ENCODE assay signal across 2 cellular contexts in genomic region chr2:151727593-151728552, GRCh38.
TF ChIP-seq lines count a peak whose summit lies in the region.

No MANE protein-coding gene starts in this region.

TF ChIP-seq in GM23338, 12 proteins besides CTCF, POLR2A, EP300 and RAD21:
- no peak for TF ChIP-seq STAT1 (IDR thresholded peaks at IDR 0.05; ENCODE audit: unreplicated experiment)
- no peak for TF ChIP-seq EZH2phosphoT487 (IDR thresholded peaks at IDR 0.05; ENCODE audit: unreplicated experiment)
- TF ChIP-seq CREB1 (CRISPR knock-in tag; IDR thresholded peaks at IDR 0.05; ENCODE audit: low read depth), result no peak
- no peak for TF ChIP-seq NANOG (IDR thresholded peaks at IDR 0.05; ENCODE audit: borderline replicate concordance)
- no peak for TF ChIP-seq ZNF331 (CRISPR knock-in tag; IDR thresholded peaks at IDR 0.05; ENCODE audit: low read depth)
- no peak for TF ChIP-seq EZH2 (IDR thresholded peaks at IDR 0.05; ENCODE audit: low read depth, unreplicated experiment)
- no peak for TF ChIP-seq ZNF114 (CRISPR knock-in tag; IDR thresholded peaks at IDR 0.05)
- no peak for TF ChIP-seq JUNB (IDR thresholded peaks at IDR 0.05; ENCODE audit: unreplicated experiment)
- TF ChIP-seq, protein P1, sequence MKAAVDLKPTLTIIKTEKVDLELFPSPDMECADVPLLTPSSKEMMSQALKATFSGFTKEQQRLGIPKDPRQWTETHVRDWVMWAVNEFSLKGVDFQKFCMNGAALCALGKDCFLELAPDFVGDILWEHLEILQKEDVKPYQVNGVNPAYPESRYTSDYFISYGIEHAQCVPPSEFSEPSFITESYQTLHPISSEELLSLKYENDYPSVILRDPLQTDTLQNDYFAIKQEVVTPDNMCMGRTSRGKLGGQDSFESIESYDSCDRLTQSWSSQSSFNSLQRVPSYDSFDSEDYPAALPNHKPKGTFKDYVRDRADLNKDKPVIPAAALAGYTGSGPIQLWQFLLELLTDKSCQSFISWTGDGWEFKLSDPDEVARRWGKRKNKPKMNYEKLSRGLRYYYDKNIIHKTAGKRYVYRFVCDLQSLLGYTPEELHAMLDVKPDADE (IDR thresholded peaks at IDR 0.05), result no peak
- TF ChIP-seq POLR2AphosphoS5 (IDR thresholded peaks at IDR 0.05; ENCODE audit: low read depth), result no peak
- TF ChIP-seq, protein P2, sequence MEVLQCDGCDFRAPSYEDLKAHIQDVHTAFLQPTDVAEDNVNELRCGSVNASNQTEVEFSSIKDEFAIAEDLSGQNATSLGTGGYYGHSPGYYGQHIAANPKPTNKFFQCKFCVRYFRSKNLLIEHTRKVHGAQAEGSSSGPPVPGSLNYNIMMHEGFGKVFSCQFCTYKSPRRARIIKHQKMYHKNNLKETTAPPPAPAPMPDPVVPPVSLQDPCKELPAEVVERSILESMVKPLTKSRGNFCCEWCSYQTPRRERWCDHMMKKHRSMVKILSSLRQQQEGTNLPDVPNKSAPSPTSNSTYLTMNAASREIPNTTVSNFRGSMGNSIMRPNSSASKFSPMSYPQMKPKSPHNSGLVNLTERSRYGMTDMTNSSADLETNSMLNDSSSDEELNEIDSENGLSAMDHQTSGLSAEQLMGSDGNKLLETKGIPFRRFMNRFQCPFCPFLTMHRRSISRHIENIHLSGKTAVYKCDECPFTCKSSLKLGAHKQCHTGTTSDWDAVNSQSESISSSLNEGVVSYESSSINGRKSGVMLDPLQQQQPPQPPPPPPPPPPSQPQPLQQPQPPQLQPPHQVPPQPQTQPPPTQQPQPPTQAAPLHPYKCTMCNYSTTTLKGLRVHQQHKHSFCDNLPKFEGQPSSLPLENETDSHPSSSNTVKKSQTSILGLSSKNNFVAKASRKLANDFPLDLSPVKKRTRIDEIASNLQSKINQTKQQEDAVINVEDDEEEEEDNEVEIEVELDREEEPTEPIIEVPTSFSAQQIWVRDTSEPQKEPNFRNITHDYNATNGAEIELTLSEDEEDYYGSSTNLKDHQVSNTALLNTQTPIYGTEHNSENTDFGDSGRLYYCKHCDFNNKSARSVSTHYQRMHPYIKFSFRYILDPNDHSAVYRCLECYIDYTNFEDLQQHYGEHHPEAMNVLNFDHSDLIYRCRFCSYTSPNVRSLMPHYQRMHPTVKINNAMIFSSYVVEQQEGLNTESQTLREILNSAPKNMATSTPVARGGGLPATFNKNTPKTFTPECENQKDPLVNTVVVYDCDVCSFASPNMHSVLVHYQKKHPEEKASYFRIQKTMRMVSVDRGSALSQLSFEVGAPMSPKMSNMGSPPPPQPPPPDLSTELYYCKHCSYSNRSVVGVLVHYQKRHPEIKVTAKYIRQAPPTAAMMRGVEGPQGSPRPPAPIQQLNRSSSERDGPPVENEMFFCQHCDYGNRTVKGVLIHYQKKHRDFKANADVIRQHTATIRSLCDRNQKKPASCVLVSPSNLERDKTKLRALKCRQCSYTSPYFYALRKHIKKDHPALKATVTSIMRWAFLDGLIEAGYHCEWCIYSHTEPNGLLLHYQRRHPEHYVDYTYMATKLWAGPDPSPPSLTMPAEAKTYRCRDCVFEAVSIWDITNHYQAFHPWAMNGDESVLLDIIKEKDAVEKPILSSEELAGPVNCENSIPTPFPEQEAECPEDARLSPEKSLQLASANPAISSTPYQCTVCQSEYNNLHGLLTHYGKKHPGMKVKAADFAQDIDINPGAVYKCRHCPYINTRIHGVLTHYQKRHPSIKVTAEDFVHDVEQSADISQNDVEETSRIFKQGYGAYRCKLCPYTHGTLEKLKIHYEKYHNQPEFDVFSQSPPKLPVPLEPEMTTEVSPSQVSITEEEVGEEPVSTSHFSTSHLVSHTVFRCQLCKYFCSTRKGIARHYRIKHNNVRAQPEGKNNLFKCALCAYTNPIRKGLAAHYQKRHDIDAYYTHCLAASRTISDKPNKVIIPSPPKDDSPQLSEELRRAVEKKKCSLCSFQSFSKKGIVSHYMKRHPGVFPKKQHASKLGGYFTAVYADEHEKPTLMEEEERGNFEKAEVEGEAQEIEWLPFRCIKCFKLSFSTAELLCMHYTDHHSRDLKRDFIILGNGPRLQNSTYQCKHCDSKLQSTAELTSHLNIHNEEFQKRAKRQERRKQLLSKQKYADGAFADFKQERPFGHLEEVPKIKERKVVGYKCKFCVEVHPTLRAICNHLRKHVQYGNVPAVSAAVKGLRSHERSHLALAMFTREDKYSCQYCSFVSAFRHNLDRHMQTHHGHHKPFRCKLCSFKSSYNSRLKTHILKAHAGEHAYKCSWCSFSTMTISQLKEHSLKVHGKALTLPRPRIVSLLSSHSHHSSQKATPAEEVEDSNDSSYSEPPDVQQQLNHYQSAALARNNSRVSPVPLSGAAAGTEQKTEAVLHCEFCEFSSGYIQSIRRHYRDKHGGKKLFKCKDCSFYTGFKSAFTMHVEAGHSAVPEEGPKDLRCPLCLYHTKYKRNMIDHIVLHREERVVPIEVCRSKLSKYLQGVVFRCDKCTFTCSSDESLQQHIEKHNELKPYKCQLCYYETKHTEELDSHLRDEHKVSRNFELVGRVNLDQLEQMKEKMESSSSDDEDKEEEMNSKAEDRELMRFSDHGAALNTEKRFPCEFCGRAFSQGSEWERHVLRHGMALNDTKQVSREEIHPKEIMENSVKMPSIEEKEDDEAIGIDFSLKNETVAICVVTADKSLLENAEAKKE (CRISPR knock-in tag; IDR thresholded peaks at IDR 0.05), result no peak
- no peak for TF ChIP-seq REST (IDR thresholded peaks at IDR 0.05; ENCODE audit: unreplicated experiment)

TF ChIP-seq in endothelial cell of umbilical vein, 7 proteins besides CTCF, POLR2A, EP300 and RAD21:
- no peak for TF ChIP-seq EZH2 (IDR thresholded peaks at IDR 0.05; ENCODE audit: borderline replicate concordance, low read depth, low read length, severe bottlenecking)
- TF ChIP-seq, protein P3, sequence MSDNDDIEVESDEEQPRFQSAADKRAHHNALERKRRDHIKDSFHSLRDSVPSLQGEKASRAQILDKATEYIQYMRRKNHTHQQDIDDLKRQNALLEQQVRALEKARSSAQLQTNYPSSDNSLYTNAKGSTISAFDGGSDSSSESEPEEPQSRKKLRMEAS (IDR thresholded peaks at IDR 0.05; ENCODE audit: insufficient read depth, insufficient read length), result no peak
- TF ChIP-seq POLR2AphosphoS5 (IDR thresholded peaks at IDR 0.05; ENCODE audit: insufficient read depth, low read depth, low read length), result no peak
- TF ChIP-seq FOS (IDR thresholded peaks at IDR 0.05; ENCODE audit: borderline replicate concordance, insufficient read depth, low read length), result no peak
- no peak for TF ChIP-seq JUN (IDR thresholded peaks at IDR 0.05; ENCODE audit: borderline replicate concordance, insufficient read depth, insufficient read length, low read depth)
- no peak for TF ChIP-seq GATA2 (IDR thresholded peaks at IDR 0.05; ENCODE audit: insufficient read depth, insufficient read length, low read depth, low read length)
- TF ChIP-seq MYC (IDR thresholded peaks at IDR 0.05; ENCODE audit: low read depth, low read length), result no peak
TF ChIP-seq in endothelial cell of umbilical vein: peak in this region for 0.
